7 cellular contexts compared by ENCODE assay signal in genomic region chr2:60880988-60881932, GRCh38.
DNase-seq lines count a peak whose midpoint lies in the region; ATAC-seq, FAIRE-seq and TF ChIP-seq lines count a peak whose summit lies in the region.

Gene REL (plus strand): TSS chr2:60881574. CDS start chr2:60881841, 267 bp downstream.

- peak; percentile 79 for FAIRE-seq in GM18507 (lab: Jason Lieb, UNC)

- peak; percentile 83 for DNase-seq in GM18507 (ENCODE audit: extremely low spot score, insufficient read length, low read depth)
- peak; percentile 16 for DNase-seq in NCI-H187 treated with DMSO at 0.1 percent for 48 hours (lab: John Stamatoyannopoulos, UW)
- DNase-seq in T-helper 9 cell = peak; percentile 88
- peak; percentile 58 for DNase-seq in astrocyte of the cerebellum (ENCODE audit: low read depth)
- DNase-seq in hippocampal formation (lab: John Stamatoyannopoulos, UW) = peak; percentile 82 to 83
- peak; percentile 93 for DNase-seq in retina

- ATAC-seq in HG02938 (IDR thresholded peaks at IDR 0.05; ENCODE audit: unreplicated experiment) = peak; percentile 64

- in situ Hi-C loops in astrocyte of the cerebellum (cut with HindIII; ENCODE audit: low sequenced_read_pairs) = no loop called here

- peak within 1 kb of the TSS; percentile 65 for H3K4me3 ChIP-seq in astrocyte of the cerebellum (ENCODE audit: low read depth, low read length)

- peak; percentile 36 for TF ChIP-seq CTCF in astrocyte of the cerebellum (IDR thresholded peaks at IDR 0.05; ENCODE audit: low read depth, low read length, missing control alignments)

Comparison
In these comparisons a context has a peak if more than half of its experiments do, and no peak if none do; other contexts are left out.
1. Peak in every context shown above with its lines: DNase-seq, ATAC-seq and H3K4me3 ChIP-seq.
2. DNase-seq: peak in every context shown above with its lines; median percentile 93 in retina; 88 in T-helper 9 cell; 83 in GM18507; 82 in hippocampal formation; 58 in astrocyte of the cerebellum; 16 in NCI-H187 treated with DMSO at 0.1 percent for 48 hours.